In the genomic region with DNA sequence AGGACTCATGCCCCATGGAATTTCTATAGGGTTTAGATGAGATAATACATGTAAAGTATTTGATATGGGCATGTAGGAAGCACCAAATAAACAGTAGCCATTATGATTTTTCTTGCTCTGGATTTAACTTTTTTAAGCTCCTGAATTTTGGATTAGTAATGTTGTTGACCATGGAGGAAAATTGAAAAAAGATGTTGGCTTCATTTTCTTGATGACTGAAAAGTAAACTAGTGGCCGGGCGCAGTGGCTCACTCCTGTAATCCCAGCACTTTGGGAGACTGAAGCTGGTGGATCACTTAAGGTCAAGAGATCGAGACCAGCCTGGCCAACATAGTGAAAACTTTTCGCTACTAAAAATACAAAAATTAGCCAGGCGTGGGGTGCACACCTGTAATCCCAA, we compare ENCODE assay signal across 17 cellular contexts.
A peak's percentile ranks its signal among the peaks of the same experiment; 100 is the strongest.
DNase-seq lines count a peak whose midpoint lies in the region; ATAC-seq and TF ChIP-seq lines count a peak whose summit lies in the region.
"Had no signal": no experiment of that assay in that cellular context is flagged by ENCODE, and none has a peak within 500 bp of the region (broad histone marks: within the 10 kb centered on the region; RNA-seq: fewer than 3 reads in every experiment).

No MANE protein-coding gene starts in this region.

- no peaks in the 10 kb centered on the region; the same call in 1 of the 2 replicates for H3K36me3 Mint-ChIP-seq in HFFc6 (ENCODE audit: low read depth)
- H3K36me3 Mint-ChIP-seq in endodermal cell (ENCODE audit: low read depth): no peaks in the 10 kb centered on the region
- H3K36me3 Mint-ChIP-seq in activated CD8-positive, alpha-beta memory T cell treated with anti-CD3 and anti-CD28 coated beads, Interleukin-2, amount 10 ng/mL, durations not matched to agents 7 days and 5 days: no peaks in the 10 kb centered on the region
- no peaks in the 10 kb centered on the region for H3K36me3 Mint-ChIP-seq in stimulated activated memory B cell treated with anti-CD40 and anti-IgM and Interleukin-4, amounts not matched to agents 10 μg/mL and 1 μg/mL and 100 μg/mL, for 72 hours
- H3K36me3 Mint-ChIP-seq: CD14-positive monocyte; CD8-positive, alpha-beta T cell had no signal

- H3K27ac Mint-ChIP-seq in HFFc6 (peak overlapping the region; percentile 67), endodermal cell (no peak overlapping the region)
- no peak overlapping the region for H3K27ac Mint-ChIP-seq in activated CD8-positive, alpha-beta memory T cell treated with anti-CD3 and anti-CD28 coated beads, Interleukin-2, amount 10 ng/mL, durations not matched to agents 7 days and 5 days
- H3K27ac Mint-ChIP-seq in stimulated activated memory B cell treated with anti-CD40 and anti-IgM and Interleukin-4, amounts not matched to agents 10 μg/mL and 1 μg/mL and 100 μg/mL, for 72 hours: no peak overlapping the region
- H3K27ac Mint-ChIP-seq: CD14-positive monocyte; CD8-positive, alpha-beta T cell had no signal

- TF ChIP-seq CTCF in HFFc6 (IDR thresholded peaks at IDR 0.05): no peak
- TF ChIP-seq CTCF in endodermal cell (conservative IDR thresholded peaks at IDR 0.05): no peak
- TF ChIP-seq CTCF in foreskin keratinocyte (conservative IDR thresholded peaks at IDR 0.05): no peak
- TF ChIP-seq CTCF in tibial artery (IDR thresholded peaks at IDR 0.05): no peak

- H3K36me3 ChIP-seq in endodermal cell (ENCODE audit: control insufficient read depth, insufficient read depth, low read length) (no peaks in the 10 kb centered on the region), tibial artery (no peaks in the 10 kb centered on the region)
- H3K36me3 ChIP-seq: HAP-1 had no signal

- intact Hi-C loops in tibial artery (cut with DNase I; ENCODE audit: low total_unique reads): no loop called here

- no peak for ATAC-seq in foreskin keratinocyte
- no peak for ATAC-seq in activated CD8-positive, alpha-beta memory T cell treated with anti-CD3 and anti-CD28 coated beads, Interleukin-2, amount 10 ng/mL, durations not matched to agents 7 days and 5 days
- ATAC-seq in stimulated activated memory B cell treated with anti-CD40 and anti-IgM and Interleukin-4, amounts not matched to agents 10 μg/mL and 1 μg/mL and 100 μg/mL, for 72 hours: no peak
- ATAC-seq: A549; CD8-positive, alpha-beta T cell had no signal

- CTCF ChIA-PET in activated CD8-positive, alpha-beta memory T cell treated with anti-CD3 and anti-CD28 coated beads, Interleukin-2, amount 10 ng/mL, durations not matched to agents 7 days and 5 days (lab: Charles Lee): no interaction called here

- H3K9me3 Mint-ChIP-seq in HFFc6 (no peaks in the 10 kb centered on the region), endodermal cell (no peaks in the 10 kb centered on the region)
- peaks cover under 1% of the 10 kb centered on the region for H3K9me3 Mint-ChIP-seq in activated CD8-positive, alpha-beta memory T cell treated with anti-CD3 and anti-CD28 coated beads, Interleukin-2, amount 10 ng/mL, durations not matched to agents 7 days and 5 days (ENCODE audit: low read depth)
- H3K9me3 Mint-ChIP-seq in stimulated activated memory B cell treated with anti-CD40 and anti-IgM and Interleukin-4, amounts not matched to agents 10 μg/mL and 1 μg/mL and 100 μg/mL, for 72 hours: no peaks in the 10 kb centered on the region
- H3K9me3 Mint-ChIP-seq: CD8-positive, alpha-beta T cell had no signal

- H3K27me3 Mint-ChIP-seq in HFFc6 (ENCODE audit: insufficient read depth) (peaks cover 1% of the 10 kb centered on the region; the same call in 1 of the 2 replicates), endodermal cell (ENCODE audit: insufficient read depth) (no peaks in the 10 kb centered on the region)
- H3K27me3 Mint-ChIP-seq in activated CD8-positive, alpha-beta memory T cell treated with anti-CD3 and anti-CD28 coated beads, Interleukin-2, amount 10 ng/mL, durations not matched to agents 7 days and 5 days: no peaks in the 10 kb centered on the region
- no peaks in the 10 kb centered on the region for H3K27me3 Mint-ChIP-seq in stimulated activated memory B cell treated with anti-CD40 and anti-IgM and Interleukin-4, amounts not matched to agents 10 μg/mL and 1 μg/mL and 100 μg/mL, for 72 hours

- H3K4me1 ChIP-seq in endodermal cell (ENCODE audit: control insufficient read depth, insufficient read depth, low read length) (peaks cover 17% of the 10 kb centered on the region), foreskin keratinocyte (peaks cover 28% of the 10 kb centered on the region), tibial artery (peaks cover 0 to 68% (median 31%) of the 10 kb centered on the region in 4 donors)

- DNase-seq in HFFc6 (no peak), endodermal cell (peak; percentile 29), foreskin keratinocyte (no peak), tibial artery (no peak), NOMO-1 treated with DMSO at 0.1 percent for 48 hours (lab: John Stamatoyannopoulos, UW; ENCODE audit: unreplicated experiment) (no peak)
- no peak for DNase-seq in activated CD8-positive, alpha-beta memory T cell treated with anti-CD3 and anti-CD28 coated beads, Interleukin-2, amount 10 ng/mL, durations not matched to agents 7 days and 5 days
- DNase-seq: CD8-positive, alpha-beta T cell; COR-L47; DMS153; DND-41; GDM1; IMR-90 had no signal

- 96 to 97% methylated on average over 5 of the region's 5 CpGs for WGBS in endodermal cell (ENCODE audit: insufficient coverage in 1 of 2, insufficient read length in 1 of 2), 2 experiments

- H3K4me3 ChIP-seq in endodermal cell (ENCODE audit: low read length) (no peak overlapping the region), tibial artery (no peak overlapping the region)
- H3K4me3 ChIP-seq: A549, HAP-1 had no signal

- H3K4me1 Mint-ChIP-seq in HFFc6 (ENCODE audit: low read depth) (peaks cover 67% of the 10 kb centered on the region), endodermal cell (peaks cover 70% of the 10 kb centered on the region)
- H3K4me1 Mint-ChIP-seq in activated CD8-positive, alpha-beta memory T cell treated with anti-CD3 and anti-CD28 coated beads, Interleukin-2, amount 10 ng/mL, durations not matched to agents 7 days and 5 days: no peaks in the 10 kb centered on the region
- H3K4me1 Mint-ChIP-seq in stimulated activated memory B cell treated with anti-CD40 and anti-IgM and Interleukin-4, amounts not matched to agents 10 μg/mL and 1 μg/mL and 100 μg/mL, for 72 hours: no peaks in the 10 kb centered on the region
- H3K4me1 Mint-ChIP-seq: CD14-positive monocyte had no signal

- H3K9ac ChIP-seq in endodermal cell (ENCODE audit: extremely low read depth, low read length, poor library complexity, severe bottlenecking): no peak overlapping the region

- H3K9me3 ChIP-seq in endodermal cell (ENCODE audit: control insufficient read depth, low read length): no peaks in the 10 kb centered on the region
- no peaks in the 10 kb centered on the region for H3K9me3 ChIP-seq in tibial artery
- H3K9me3 ChIP-seq: A549, HAP-1 had no signal

- no peak overlapping the region for H3K27ac ChIP-seq in endodermal cell (ENCODE audit: low read depth, low read length)
- H3K27ac ChIP-seq in foreskin keratinocyte: peak overlapping the region; percentile 29
- peak overlapping the region; percentile 18 to 79 for H3K27ac ChIP-seq in tibial artery
- H3K27ac ChIP-seq: A549, HL-60 had no signal

- no peak overlapping the region for H3K4me3 Mint-ChIP-seq in HFFc6
- H3K4me3 Mint-ChIP-seq in endodermal cell: no peak overlapping the region
- H3K4me3 Mint-ChIP-seq in activated CD8-positive, alpha-beta memory T cell treated with anti-CD3 and anti-CD28 coated beads, Interleukin-2, amount 10 ng/mL, durations not matched to agents 7 days and 5 days: no peak overlapping the region
- no peak overlapping the region for H3K4me3 Mint-ChIP-seq in stimulated activated memory B cell treated with anti-CD40 and anti-IgM and Interleukin-4, amounts not matched to agents 10 μg/mL and 1 μg/mL and 100 μg/mL, for 72 hours
- H3K4me3 Mint-ChIP-seq: CD14-positive monocyte; CD8-positive, alpha-beta T cell had no signal

- H3K27me3 ChIP-seq in endodermal cell (ENCODE audit: control insufficient read depth, insufficient read depth, low read length, poor library complexity, severe bottlenecking) (no peaks in the 10 kb centered on the region), foreskin keratinocyte (no peaks in the 10 kb centered on the region), tibial artery (no peaks in the 10 kb centered on the region)
